In the genomic region with DNA sequence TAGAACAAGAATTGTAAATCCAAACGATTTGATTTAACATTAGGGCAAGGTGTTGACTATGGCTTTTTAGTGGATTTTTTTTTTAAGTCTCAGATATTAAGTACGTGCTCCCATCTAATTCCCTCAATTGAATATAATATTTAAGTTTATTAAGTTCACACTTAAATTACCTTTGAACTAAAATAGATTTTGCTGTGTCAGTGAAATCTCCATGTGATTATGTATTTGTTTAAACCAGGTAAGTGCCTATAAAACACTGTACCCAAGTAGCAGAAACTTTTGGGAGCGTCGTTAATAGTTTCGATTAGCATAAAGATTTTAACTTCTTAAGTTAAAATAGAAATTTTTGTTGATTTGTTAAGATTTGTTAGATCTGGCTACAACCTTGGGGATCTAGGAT, we compare ENCODE assay signal across 10 cellular contexts. TPM values are rescaled to one million over a fixed set of nuclear protein-coding genes. Genes with fewer than 3 reads are reported as not detected.
DNase-seq lines count a peak whose midpoint lies in the region; ATAC-seq and TF ChIP-seq lines count a peak whose summit lies in the region.
"Had no signal": no experiment of that assay in that cellular context is flagged by ENCODE, and none has a peak within 500 bp of the region (broad histone marks: within the 10 kb centered on the region; RNA-seq: fewer than 3 reads in every experiment).

No MANE protein-coding gene starts in this region.

- H3K14ac ChIP-seq in H9 (ENCODE audit: insufficient read depth, low read length) = no peak overlapping the region

- H3K9me3 ChIP-seq in H9 (ENCODE audit: control insufficient read depth, low read depth, low read length) (no peaks in the 10 kb centered on the region), SU-DHL-6 (ENCODE audit: insufficient read depth, low read length) (no peaks in the 10 kb centered on the region), skeletal muscle satellite cell (replicated peaks; ENCODE audit: low read length) (no peaks in the 10 kb centered on the region)

- H3K27me3 ChIP-seq in H9 (ENCODE audit: insufficient read depth, low read length) (no peaks in the 10 kb centered on the region), SU-DHL-6 (ENCODE audit: low read length) (no peaks in the 10 kb centered on the region), skeletal muscle satellite cell (ENCODE audit: control insufficient read depth, insufficient read depth, low read length) (no peaks in the 10 kb centered on the region)

- no peak for TF ChIP-seq CTCF in H9 (conservative IDR thresholded peaks at IDR 0.05)
- no peak for TF ChIP-seq CTCF in SU-DHL-6 (IDR thresholded peaks at IDR 0.05; ENCODE audit: insufficient read depth, low read length, poor library complexity, severe bottlenecking)
- TF ChIP-seq CTCF in epithelial cell of proximal tubule (conservative IDR thresholded peaks at IDR 0.05; ENCODE audit: low read depth, low read length) = no peak

- no peak overlapping the region for H2BK12ac ChIP-seq in H9 (ENCODE audit: insufficient read length, low read depth, low read length)

- H2BK120ac ChIP-seq in H9 (ENCODE audit: low read depth, low read length, poor library complexity, severe bottlenecking) = no peak overlapping the region

- H3K27ac Mint-ChIP-seq in H9 = no peak overlapping the region

- no peak overlapping the region for H3K4ac ChIP-seq in H9 (ENCODE audit: low read depth, low read length)

- no peaks in the 10 kb centered on the region for H3K36me3 ChIP-seq in SU-DHL-6 (ENCODE audit: low read length)
- peaks cover 12% of the 10 kb centered on the region for H3K36me3 ChIP-seq in skeletal muscle satellite cell (ENCODE audit: insufficient read depth, low read length)

- H2BK20ac ChIP-seq in H9 (ENCODE audit: low read depth, low read length, poor library complexity, severe bottlenecking) = no peak overlapping the region

- no peak for ATAC-seq in HG03354 (IDR thresholded peaks at IDR 0.05; ENCODE audit: poor library complexity, severe bottlenecking, unreplicated experiment)
- no peak for ATAC-seq in esophagus mucosa

- H4K91ac ChIP-seq in H9 (ENCODE audit: insufficient read length, low read depth, low read length) = no peak overlapping the region

- H3K23me2 ChIP-seq in H9 (ENCODE audit: insufficient read length, low read depth, low read length, poor library complexity, severe bottlenecking) = peaks cover 8% of the 10 kb centered on the region

- no peak for DNase-seq in H9
- DNase-seq in epithelial cell of proximal tubule (ENCODE audit: low read depth) = no peak
- DNase-seq in cerebellum (ENCODE audit: low spot score) = no peak
- DNase-seq: central memory CD4-positive, alpha-beta T cell had no signal

- H2AFZ ChIP-seq in H9 (ENCODE audit: low read length) (no peak overlapping the region), SU-DHL-6 (ENCODE audit: low read depth, low read length, severe bottlenecking) (no peak overlapping the region)

- H2BK15ac ChIP-seq in H9 (ENCODE audit: low read depth, low read length) = no peak overlapping the region

- no peak overlapping the region for H4K8ac ChIP-seq in H9 (replicated peaks; ENCODE audit: insufficient read length, low read depth, low read length)

- no peak overlapping the region for H3K9ac ChIP-seq in H9 (ENCODE audit: extremely low read depth, insufficient read length, low read length)
- H3K9ac ChIP-seq in SU-DHL-6 (ENCODE audit: low read length) = no peak overlapping the region
- H3K9ac ChIP-seq in skeletal muscle satellite cell (ENCODE audit: low read depth, low read length) = peak overlapping the region; percentile 90

- H3K36me3 Mint-ChIP-seq in H9 (ENCODE audit: insufficient read depth in 1 of 3, low read depth in 3 of 3) = peaks cover 0 to 23% (median 15%) of the 10 kb centered on the region in 3 experiments; a peak in 5 of 7 replicates

- no peak overlapping the region for H3T11ph ChIP-seq in H9 (ENCODE audit: low read length)

- no peaks in the 10 kb centered on the region for H3K79me1 ChIP-seq in H9 (ENCODE audit: insufficient read depth, low read depth, low read length, poor library complexity, severe bottlenecking)

- no peak overlapping the region for H3K4me2 ChIP-seq in H9 (ENCODE audit: insufficient read depth, insufficient read length, low read length)
- H3K4me2 ChIP-seq in SU-DHL-6 (ENCODE audit: low read depth, low read length, poor library complexity, severe bottlenecking) = peak overlapping the region; percentile 70
- peak overlapping the region; percentile 88 for H3K4me2 ChIP-seq in skeletal muscle satellite cell (ENCODE audit: low read length)

- H3K4me1 ChIP-seq in H9 (ENCODE audit: insufficient read depth, low read length) (no peaks in the 10 kb centered on the region; the same call in 1 of the 2 replicates), skeletal muscle satellite cell (ENCODE audit: control insufficient read depth, insufficient read depth, low read length) (peaks cover 25% of the 10 kb centered on the region)

- no peaks in the 10 kb centered on the region; a peak in 1 of 5 replicates for H3K9me3 Mint-ChIP-seq in H9

- H3K9me2 ChIP-seq in SU-DHL-6 (replicated peaks; ENCODE audit: insufficient read depth, low read length) = no peaks in the 10 kb centered on the region

- H3K27me3 Mint-ChIP-seq in H9 (ENCODE audit: low read depth) = peaks cover 7% of the 10 kb centered on the region; the same call in 1 of the 2 replicates

- H3K23ac ChIP-seq in H9 (ENCODE audit: insufficient read length, low read depth, low read length) = no peak overlapping the region

- H3K4me3 Mint-ChIP-seq in H9 = peak overlapping the region; percentile 95 to 99

- peaks cover 20% of the 10 kb centered on the region in 2 experiments for H3K4me1 Mint-ChIP-seq in H9

- H3K27ac ChIP-seq in H9 (ENCODE audit: insufficient read length, low read depth, low read length) (no peak overlapping the region), SU-DHL-6 (ENCODE audit: low read depth, low read length) (no peak overlapping the region)

- H3K18ac ChIP-seq in H9 (ENCODE audit: insufficient read length, low read depth, low read length) = no peak overlapping the region

- 100% methylated on average over 1 of the region's 5 CpGs for WGBS in H9 (ENCODE audit: extremely low coverage, insufficient read length, low lambda C conversion rate)

- H3K4me3 ChIP-seq in SU-DHL-6 (ENCODE audit: insufficient read depth, low read length, poor library complexity, severe bottlenecking) (no peak overlapping the region), epithelial cell of proximal tubule (ENCODE audit: low read depth, low read length) (peak overlapping the region; percentile 95), skeletal muscle satellite cell (ENCODE audit: low read length) (peak overlapping the region; percentile 81)

- H2AK5ac ChIP-seq in H9 (ENCODE audit: insufficient read length, low read length) = no peak overlapping the region

- H3K79me2 ChIP-seq in H9 (ENCODE audit: insufficient read depth, low read length) = no peaks in the 10 kb centered on the region
- 0 out of 2 replicates have a peak, but pooled peaks cover 3% of the 10 kb centered on the region for H3K79me2 ChIP-seq in SU-DHL-6 (ENCODE audit: insufficient read depth, low read length)

- no peaks in the 10 kb centered on the region for H3F3A ChIP-seq in SU-DHL-6 (ENCODE audit: insufficient read depth)

- no peaks in the 10 kb centered on the region for H4K20me1 ChIP-seq in H9 (ENCODE audit: control insufficient read depth, insufficient read depth, insufficient read length)
- H4K20me1 ChIP-seq in SU-DHL-6 (ENCODE audit: low read depth, low read length) = no peaks in the 10 kb centered on the region

- no peak overlapping the region for H2BK5ac ChIP-seq in H9 (ENCODE audit: insufficient read length, low read length)

- H3K56ac ChIP-seq in H9 (ENCODE audit: insufficient read length, low read depth, low read length) = no peak overlapping the region

- no peak overlapping the region for H4K5ac ChIP-seq in H9 (ENCODE audit: insufficient read length, low read depth, low read length)

RNA-seq across cellular contexts. Expression of a gene that starts 1.6 kb away (rescaled TPM):
- total RNA-seq in H9 (2021) (8.3 and 10.1 TPM in 2 replicates), epithelial cell of proximal tubule (15.9 and 19.8 TPM in 2 replicates), cerebellum (19.1 TPM), esophagus mucosa (12.9 TPM)
- 19.8 and 22.7 TPM in 2 replicates for total RNA-seq in skeletal muscle satellite cell (2012; rRNA removed)

RNA-seq across cellular contexts. Expression of a gene that starts 33.5 kb away (rescaled TPM):
- total RNA-seq in H9 (2021) (16.4 and 16.7 TPM in 2 replicates), epithelial cell of proximal tubule (32.2 and 33.8 TPM in 2 replicates), cerebellum (80.1 TPM), esophagus mucosa (26.1 TPM)
- 42.6 and 43.1 TPM in 2 replicates for total RNA-seq in skeletal muscle satellite cell (2012; rRNA removed)

RNA-seq across cellular contexts. Expression of a gene that starts 45.2 kb away (rescaled TPM):
- not detected in 2 replicates for total RNA-seq in H9 (2021)
- not detected in 2 replicates for total RNA-seq in epithelial cell of proximal tubule
- total RNA-seq in skeletal muscle satellite cell (2012; rRNA removed) = not detected in 2 replicates
- total RNA-seq in cerebellum = not detected
- not detected for total RNA-seq in esophagus mucosa
- total RNA-seq: kidney epithelial cell, skeletal muscle tissue had no signal
